Comparison of ENCODE assay signal across 20 cellular contexts in genomic region chr12:60684988-60685655, GRCh38.
DNase-seq lines count a peak whose midpoint lies in the region; FAIRE-seq and TF ChIP-seq lines count a peak whose summit lies in the region.
"Had no signal": no experiment of that assay in that cellular context is flagged by ENCODE, and none has a peak within 500 bp of the region (broad histone marks: within the 10 kb centered on the region; RNA-seq: fewer than 3 reads in every experiment).

No MANE protein-coding gene starts in this region.

- H2BK15ac ChIP-seq in H1 (ENCODE audit: low read length) = no peak overlapping the region

- H3K4me2 ChIP-seq in H1 (ENCODE audit: insufficient read depth in 1 of 2, low read depth in 2 of 2, low read length in 2 of 2) = no peak overlapping the region
- H3K4me2 ChIP-seq in neural cell (ENCODE audit: low read length) = no peak overlapping the region
- H3K4me2 ChIP-seq: A549 had no signal

- H3K9me3 ChIP-seq in H1 (ENCODE audit: insufficient read depth in 2 of 2, low read depth in 1 of 2, low read length in 1 of 2) = peaks cover 2 to 3% of the 10 kb centered on the region in 2 experiments; a peak in 3 of 4 replicates
- no peaks in the 10 kb centered on the region for H3K9me3 ChIP-seq in neural cell (ENCODE audit: low read length)

- H2BK20ac ChIP-seq in H1 (ENCODE audit: low read length) = no peak overlapping the region

- no peak overlapping the region for H2BK5ac ChIP-seq in H1 (ENCODE audit: low read depth, low read length)

- H3K36me3 ChIP-seq in H1 (ENCODE audit: control insufficient read depth in 2 of 4, insufficient read depth in 4 of 4, low read length in 3 of 4) (no peaks in the 10 kb centered on the region), neural cell (ENCODE audit: insufficient read depth, low read length) (no peaks in the 10 kb centered on the region)
- H3K36me3 ChIP-seq: left lung had no signal

- H3K23ac ChIP-seq in H1 (ENCODE audit: insufficient read length) = no peak overlapping the region

- no peaks in the 10 kb centered on the region for H3K23me2 ChIP-seq in H1 (ENCODE audit: low read depth, low read length)

- CTCF ChIA-PET in H1 (lab: Charles Lee; ENCODE audit: partially characterized antibody) = interaction anchor here (0.6 to 1.8 kb wide), 6 partner anchors 20 to 1320 kb away, joined by 3 to 4 read pairs (median 3); no protein-coding TSS in a partner anchor

- H4K5ac ChIP-seq in H1 (ENCODE audit: insufficient read length, low read depth, low read length) = no peak overlapping the region

- no peak overlapping the region for H2BK12ac ChIP-seq in H1 (ENCODE audit: low read depth, low read length)

- peak; percentile 70 for TF ChIP-seq RAD21 in H1 (IDR thresholded peaks at IDR 0.05 in 1 of 2, conservative IDR thresholded peaks at IDR 0.05 in 1 of 2; ENCODE audit: low read depth in 2 of 2, low read length in 2 of 2)
- no peak for TF ChIP-seq RAD21 in neural cell (conservative IDR thresholded peaks at IDR 0.05)

- H3K18ac ChIP-seq in H1 (ENCODE audit: extremely low read depth, low read length) = no peak overlapping the region

- no peak overlapping the region for H2AK5ac ChIP-seq in H1 (ENCODE audit: low read depth, low read length)

- POLR2A ChIA-PET in H1 (lab: Charles Lee; ENCODE audit: partially characterized antibody) = no interaction called here

- H3K9ac ChIP-seq in H1 (replicated peaks in 1 of 4; ENCODE audit: extremely low read depth in 1 of 4, low read depth in 3 of 4, low read length in 3 of 4) = no peak overlapping the region
- no peak overlapping the region for H3K9ac ChIP-seq in neural cell (ENCODE audit: low read length)

- 78% methylated on average over 12 of the region's 12 CpGs; no CpG with 5 or more reads in 1 of the 2 experiments for WGBS in H1 (ENCODE audit: extremely low coverage in 1 of 2, insufficient coverage in 1 of 2, insufficient read length in 1 of 2, insufficient replicate concordance in 2 of 2, low coverage in 1 of 2, low lambda C conversion rate in 2 of 2, missing lambda C conversion rate in 1 of 2), 2 experiments

- H2BK120ac ChIP-seq in H1 (replicated peaks; ENCODE audit: low read depth, low read length) = no peak overlapping the region

- no peaks in the 10 kb centered on the region for H3K4me1 ChIP-seq in H1 (replicated peaks in 1 of 4; ENCODE audit: control insufficient read depth in 3 of 4, insufficient read depth in 4 of 4, low read length in 3 of 4)
- H3K4me1 ChIP-seq: A549, left lung had no signal

- no peaks in the 10 kb centered on the region for H4K20me1 ChIP-seq in H1 (replicated peaks in 1 of 2; ENCODE audit: control insufficient read depth in 1 of 2, insufficient read depth in 2 of 2, low read length in 2 of 2)
- no peaks in the 10 kb centered on the region for H4K20me1 ChIP-seq in neural cell (ENCODE audit: insufficient read depth)

- H3K79me2 ChIP-seq in H1 (ENCODE audit: control insufficient read depth in 1 of 2, insufficient read depth in 2 of 2, low read length in 2 of 2) (no peaks in the 10 kb centered on the region), neural cell (replicated peaks; ENCODE audit: insufficient read depth, low read length) (no peaks in the 10 kb centered on the region)

- no peaks in the 10 kb centered on the region for H3K27me3 ChIP-seq in H1 (replicated peaks in 1 of 4; ENCODE audit: control insufficient read depth in 3 of 4, extremely low read depth in 1 of 4, insufficient read depth in 3 of 4, low read length in 3 of 4)
- no peaks in the 10 kb centered on the region for H3K27me3 ChIP-seq in neural cell (ENCODE audit: insufficient read depth, low read depth, low read length)
- H3K27me3 ChIP-seq: left lung had no signal

- TF ChIP-seq EP300 in H1 (IDR thresholded peaks at IDR 0.05; ENCODE audit: borderline replicate concordance in 1 of 2, low read depth in 2 of 2, low read length in 2 of 2) = no peak
- no peak for TF ChIP-seq EP300 in neural cell (conservative IDR thresholded peaks at IDR 0.05; ENCODE audit: poor library complexity, severe bottlenecking)

- FAIRE-seq in H1 (lab: Jason Lieb, UNC) (no peak), frontal cortex (lab: Jason Lieb, UNC) (no peak)
- FAIRE-seq: A549 had no signal

- no peak overlapping the region for H3K14ac ChIP-seq in H1 (ENCODE audit: insufficient read length)

- no peaks in the 10 kb centered on the region for H3K79me1 ChIP-seq in H1 (ENCODE audit: low read depth, low read length)

- no peak overlapping the region for H4K8ac ChIP-seq in H1 (ENCODE audit: extremely low read depth, insufficient read depth, low read length)

- no peak for TF ChIP-seq POLR2A in H1 (IDR thresholded peaks at IDR 0.05; ENCODE audit: control extremely low read depth in 1 of 2, low read depth in 2 of 2, low read length in 2 of 2)

- H2AFZ ChIP-seq in H1 (ENCODE audit: low read length) (no peak overlapping the region), neural cell (ENCODE audit: low read depth, low read length) (no peak overlapping the region)

- TF ChIP-seq CTCF in LNCaP clone FGC (IDR thresholded peaks at IDR 0.05; ENCODE audit: control insufficient read depth, extremely low read depth, insufficient read depth) = peak; percentile 46; the same call in 1 of the 2 replicates
- peak; percentile 33 to 63 (median 44); a peak in 3 of 4 replicates for TF ChIP-seq CTCF in H1 (IDR thresholded peaks at IDR 0.05; ENCODE audit: control extremely low read depth in 1 of 3, insufficient read depth in 1 of 3, low read depth in 1 of 3, low read length in 3 of 3)
- no peak for TF ChIP-seq CTCF in neural cell (IDR thresholded peaks at IDR 0.05; ENCODE audit: poor library complexity, severe bottlenecking)

- H3K9me2 ChIP-seq in neural cell (ENCODE audit: insufficient read depth, low read length) = no peaks in the 10 kb centered on the region

- H3K56ac ChIP-seq in H1 (replicated peaks; ENCODE audit: insufficient read length, low read depth, low read length) = no peak overlapping the region

- H3K27ac ChIP-seq in H1 (ENCODE audit: low read depth, low read length) (no peak overlapping the region), neural cell (ENCODE audit: low read length) (no peak overlapping the region)
- H3K27ac ChIP-seq: A549, HL-60, left lung had no signal

- no peaks in the 10 kb centered on the region for H3F3A ChIP-seq in neural cell (ENCODE audit: insufficient read depth, low read length, poor library complexity, severe bottlenecking)

- H4K91ac ChIP-seq in H1 (replicated peaks; ENCODE audit: insufficient read length, low read length) = no peak overlapping the region

- DNase-seq in SIG-M5 treated with dmso at 0.1 percent for 504 hours (lab: John Stamatoyannopoulos, UW; ENCODE audit: unreplicated experiment) = peak; percentile 11
- no peak for DNase-seq in SIG-M5 (lab: John Stamatoyannopoulos, UW)
- DNase-seq in LNCaP clone FGC (ENCODE audit: low read depth) = no peak
- DNase-seq in H1 (ENCODE audit: low read depth in 1 of 2, low spot score in 2 of 2) = no peak
- no peak for DNase-seq in midbrain (lab: John Stamatoyannopoulos, UW)
- no peak for DNase-seq in frontal cortex (ENCODE audit: low spot score in 2 of 2)
- no peak for DNase-seq in activated CD4-positive, alpha-beta T cell treated with anti-CD3 and anti-CD28 coated beads, Interleukin-2, amount 50 U/mL, for 4 hours
- DNase-seq: activated naive CD4-positive, alpha-beta T cell; activated T-cell treated with anti-CD3 and anti-CD28 coated beads for 4 hours; DMS79 treated with DMSO at 0.1 percent for 48 hours; foreskin melanocyte; left lung; NCI-H1105 treated with DMSO at 0.1 percent for 48 hours; NCI-H69; occipital lobe; OCI-M1; stimulated activated naive CD8-positive, alpha-beta T cell treated with anti-CD3 and anti-CD28 coated beads, Interleukin-15, amount 100 ng/mL, for 72 hours had no signal

- H3K4me3 ChIP-seq in LNCaP clone FGC (ENCODE audit: low read depth, low read length) (no peak overlapping the region), H1 (ENCODE audit: extremely low read depth in 1 of 4, insufficient read depth in 2 of 4, low read depth in 3 of 4, low read length in 4 of 4) (no peak overlapping the region), neural cell (ENCODE audit: low read length) (no peak overlapping the region)
- H3K4me3 ChIP-seq: A549, left lung had no signal

- no peak overlapping the region for H3K4ac ChIP-seq in H1 (replicated peaks; ENCODE audit: insufficient read length, low read depth, low read length)

TF ChIP-seq in H1, 55 proteins besides CTCF, POLR2A, EP300 and RAD21:
- TF ChIP-seq JUN (IDR thresholded peaks at IDR 0.05; ENCODE audit: low read depth, low read length) (no peak), POLR2AphosphoS5 (IDR thresholded peaks at IDR 0.05; ENCODE audit: low read depth, low read length) (no peak), TEAD4 (IDR thresholded peaks at IDR 0.05; ENCODE audit: low read depth, low read length) (no peak), JUND (IDR thresholded peaks at IDR 0.05; ENCODE audit: low read length) (no peak), CTBP2 (IDR thresholded peaks at IDR 0.05; ENCODE audit: borderline replicate concordance, insufficient read depth, insufficient read length, low read length) (no peak), MAFK (IDR thresholded peaks at IDR 0.05; ENCODE audit: low read depth, low read length) (no peak), EGR1 (IDR thresholded peaks at IDR 0.05; ENCODE audit: borderline replicate concordance, low read depth, low read length) (no peak), EZH2 (IDR thresholded peaks at IDR 0.05; ENCODE audit: low read depth, low read length, severe bottlenecking) (no peak), SIN3A (conservative IDR thresholded peaks at IDR 0.05 in 1 of 2, IDR thresholded peaks at IDR 0.05 in 1 of 2; ENCODE audit: low read depth in 1 of 2, low read length in 2 of 2) (no peak), TCF12 (IDR thresholded peaks at IDR 0.05; ENCODE audit: low read depth, low read length) (no peak)

TF ChIP-seq in neural cell, 6 proteins besides CTCF, POLR2A, EP300 and RAD21 (continues in another document):
- TF ChIP-seq TAF1 (IDR thresholded peaks at IDR 0.05; ENCODE audit: low read depth) = no peak
